In the genomic region with DNA sequence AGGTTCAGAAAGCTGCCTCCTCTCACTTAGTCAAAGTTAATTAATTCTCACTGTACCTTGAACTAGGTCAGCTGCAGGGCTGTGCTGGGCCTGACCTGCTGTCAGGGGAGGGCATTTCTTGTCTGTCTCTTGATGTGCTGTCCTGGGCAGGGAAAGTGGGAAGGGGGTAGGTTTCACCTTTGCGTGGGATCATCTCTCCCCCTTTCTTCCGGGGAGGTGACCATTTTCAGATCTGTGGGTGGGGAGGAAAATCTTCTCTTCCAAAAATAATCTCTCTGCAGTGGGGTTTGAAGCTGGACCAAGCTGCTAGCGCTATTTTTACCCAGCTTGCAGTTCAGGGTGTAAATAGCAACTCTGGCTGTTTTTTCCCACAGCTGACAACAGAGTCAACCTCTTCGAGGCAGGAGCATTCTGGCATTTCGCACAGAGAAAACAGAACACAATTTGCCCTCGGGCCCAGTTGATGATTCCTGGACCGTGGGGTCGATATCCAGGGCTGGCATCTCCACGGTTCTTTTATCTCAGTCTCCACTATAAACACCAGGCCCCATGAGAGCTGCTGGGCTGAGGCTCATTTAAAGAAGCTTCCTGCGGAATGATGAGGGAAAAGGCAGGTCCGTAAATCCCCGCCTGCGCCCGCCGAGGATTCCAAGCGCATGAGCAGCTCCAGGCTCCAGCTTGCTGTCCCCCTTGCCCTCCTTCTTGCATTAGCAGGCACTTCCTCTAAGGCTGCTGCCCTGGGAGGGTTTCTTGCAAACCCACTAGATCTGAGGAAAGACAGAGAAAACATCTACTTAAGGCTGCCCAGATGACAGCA, we compare ENCODE assay signal across 12 cellular contexts.
A peak's percentile ranks its signal among the peaks of the same experiment; 100 is the strongest.
DNase-seq lines count a peak whose midpoint lies in the region; ATAC-seq lines count a peak whose summit lies in the region.
"Had no signal": no experiment of that assay in that cellular context is flagged by ENCODE, and none has a peak within 500 bp of the region (broad histone marks: within the 10 kb centered on the region; RNA-seq: fewer than 3 reads in every experiment).

No MANE protein-coding gene starts in this region.

- no peaks in the 10 kb centered on the region for H4K20me1 ChIP-seq in BLaER1

- peaks cover 0 to 4% (median 0%) of the 10 kb centered on the region in 3 donors for H3K4me1 Mint-ChIP-seq in CD8-positive, alpha-beta memory T cell
- H3K4me1 Mint-ChIP-seq in stimulated activated memory B cell treated with anti-CD40 and anti-IgM and Interleukin-4, amounts not matched to agents 10 μg/mL and 1 μg/mL and 100 μg/mL, for 72 hours: no peaks in the 10 kb centered on the region
- H3K4me1 Mint-ChIP-seq: naive B cell; stimulated activated naive B cell treated with anti-CD40 and anti-IgM and Interleukin-4, amounts not matched to agents 10 μg/mL and 1 μg/mL and 100 μg/mL, for 72 hours had no signal

- no peak overlapping the region for H3K27ac Mint-ChIP-seq in CD8-positive, alpha-beta memory T cell
- no peak overlapping the region for H3K27ac Mint-ChIP-seq in stimulated activated memory B cell treated with anti-CD40 and anti-IgM and Interleukin-4, amounts not matched to agents 10 μg/mL and 1 μg/mL and 100 μg/mL, for 72 hours
- H3K27ac Mint-ChIP-seq: CD4-positive, alpha-beta T cell; stimulated activated naive B cell treated with anti-CD40 and anti-IgM and Interleukin-4, amounts not matched to agents 10 μg/mL and 1 μg/mL and 100 μg/mL, for 72 hours had no signal

- H3K4me1 ChIP-seq in BLaER1: peaks cover 38% of the 10 kb centered on the region
- no peaks in the 10 kb centered on the region for H3K4me1 ChIP-seq in CD8-positive, alpha-beta memory T cell (ENCODE audit: insufficient read depth, low read length)

- no peaks in the 10 kb centered on the region for H3K9me3 ChIP-seq in BLaER1
- no peaks in the 10 kb centered on the region for H3K9me3 ChIP-seq in CD8-positive, alpha-beta memory T cell (ENCODE audit: low read length)

- peak; percentile 86 for DNase-seq in amniotic epithelial cell (ENCODE audit: low read depth)
- DNase-seq in left cardiac atrium: peak; percentile 54
- peak; percentile 26 for DNase-seq in pons (ENCODE audit: low spot score)
- DNase-seq in CD8-positive, alpha-beta memory T cell: no peak
- DNase-seq in H4 (ENCODE audit: low spot score): no peak
- DNase-seq: CD4-positive, alpha-beta T cell; naive B cell; NCI-H446 treated with DMSO at 0.1 percent for 48 hours; stimulated activated naive B cell treated with anti-CD40 and anti-IgM and Interleukin-4, amounts not matched to agents 10 μg/mL and 1 μg/mL and 100 μg/mL, for 72 hours had no signal

- no peaks in the 10 kb centered on the region for H3K27me3 ChIP-seq in BLaER1
- H3K27me3 ChIP-seq in CD8-positive, alpha-beta memory T cell (ENCODE audit: insufficient read depth, low read length, poor library complexity, severe bottlenecking): no peaks in the 10 kb centered on the region

- no peaks in the 10 kb centered on the region for H3K36me3 ChIP-seq in BLaER1
- no peaks in the 10 kb centered on the region for H3K36me3 ChIP-seq in CD8-positive, alpha-beta memory T cell (ENCODE audit: insufficient read depth, low read length)

- H3K27ac ChIP-seq in BLaER1: peak overlapping the region; percentile 63
- H3K27ac ChIP-seq in CD8-positive, alpha-beta memory T cell (ENCODE audit: low read depth, low read length): no peak overlapping the region

- no peaks in the 10 kb centered on the region for H3K9me3 Mint-ChIP-seq in CD8-positive, alpha-beta memory T cell
- H3K9me3 Mint-ChIP-seq in stimulated activated memory B cell treated with anti-CD40 and anti-IgM and Interleukin-4, amounts not matched to agents 10 μg/mL and 1 μg/mL and 100 μg/mL, for 72 hours: no peaks in the 10 kb centered on the region
- H3K9me3 Mint-ChIP-seq: CD4-positive, alpha-beta T cell; naive B cell; stimulated activated naive B cell treated with anti-CD40 and anti-IgM and Interleukin-4, amounts not matched to agents 10 μg/mL and 1 μg/mL and 100 μg/mL, for 72 hours had no signal

- intact Hi-C loops in left cardiac atrium (cut with DNase I): loop anchor here in 1 of 2 donors (5.0 kb wide), 1 partner anchor 53 kb away; no protein-coding TSS in a partner anchor

- no peak overlapping the region for H3K4me3 Mint-ChIP-seq in CD8-positive, alpha-beta memory T cell
- H3K4me3 Mint-ChIP-seq in stimulated activated memory B cell treated with anti-CD40 and anti-IgM and Interleukin-4, amounts not matched to agents 10 μg/mL and 1 μg/mL and 100 μg/mL, for 72 hours: no peak overlapping the region
- H3K4me3 Mint-ChIP-seq: CD4-positive, alpha-beta T cell; naive B cell; stimulated activated naive B cell treated with anti-CD40 and anti-IgM and Interleukin-4, amounts not matched to agents 10 μg/mL and 1 μg/mL and 100 μg/mL, for 72 hours had no signal

- peak overlapping the region; percentile 79 for H3K4me2 ChIP-seq in BLaER1

- CTCF ChIA-PET in CD8-positive, alpha-beta memory T cell (lab: Charles Lee): interaction anchor here (2.4 to 2.9 kb wide), 2 partner anchors 95 to 96 kb away, joined by 11 to 12 read pairs; no protein-coding TSS in a partner anchor

- H3K9ac ChIP-seq in BLaER1: peak overlapping the region; percentile 39; the same call in 1 of the 2 replicates

- peaks cover 0 to 3% of the 10 kb centered on the region in 2 donors for H3K27me3 Mint-ChIP-seq in CD8-positive, alpha-beta memory T cell
- H3K27me3 Mint-ChIP-seq in stimulated activated memory B cell treated with anti-CD40 and anti-IgM and Interleukin-4, amounts not matched to agents 10 μg/mL and 1 μg/mL and 100 μg/mL, for 72 hours: no peaks in the 10 kb centered on the region
- H3K27me3 Mint-ChIP-seq: CD4-positive, alpha-beta T cell; naive B cell; stimulated activated naive B cell treated with anti-CD40 and anti-IgM and Interleukin-4, amounts not matched to agents 10 μg/mL and 1 μg/mL and 100 μg/mL, for 72 hours had no signal

- no peaks in the 10 kb centered on the region for H3K36me3 Mint-ChIP-seq in CD8-positive, alpha-beta memory T cell
- no peaks in the 10 kb centered on the region for H3K36me3 Mint-ChIP-seq in stimulated activated memory B cell treated with anti-CD40 and anti-IgM and Interleukin-4, amounts not matched to agents 10 μg/mL and 1 μg/mL and 100 μg/mL, for 72 hours
- H3K36me3 Mint-ChIP-seq: naive B cell; stimulated activated naive B cell treated with anti-CD40 and anti-IgM and Interleukin-4, amounts not matched to agents 10 μg/mL and 1 μg/mL and 100 μg/mL, for 72 hours had no signal

- POLR2A ChIA-PET in CD8-positive, alpha-beta memory T cell (lab: Charles Lee): interaction anchor here (0.6 kb wide), 1 partner anchor 967 kb away, joined by 3 read pairs; no protein-coding TSS in a partner anchor

- ATAC-seq in left cardiac atrium (peak; percentile 31 to 64), HG02938 (IDR thresholded peaks at IDR 0.05; ENCODE audit: unreplicated experiment) (no peak)
- ATAC-seq in stimulated activated memory B cell treated with anti-CD40 and anti-IgM and Interleukin-4, amounts not matched to agents 10 μg/mL and 1 μg/mL and 100 μg/mL, for 72 hours: no peak
- ATAC-seq: stimulated activated naive B cell treated with anti-CD40 and anti-IgM and Interleukin-4, amounts not matched to agents 10 μg/mL and 1 μg/mL and 100 μg/mL, for 72 hours had no signal

- H3K4me3 ChIP-seq in BLaER1: no peak overlapping the region
- H3K4me3 ChIP-seq in CD8-positive, alpha-beta memory T cell (ENCODE audit: low read length): no peak overlapping the region

Comparison
In these comparisons a context has a peak if more than half of its experiments do, and no peak if none do; other contexts are left out.
1. DNase-seq: peak in amniotic epithelial cell (single experiment), left cardiac atrium (single experiment) and pons (single experiment); none in CD8-positive, alpha-beta memory T cell (0 of 5) and H4 (single experiment).
2. ATAC-seq: peak in left cardiac atrium (2 of 2); none in stimulated activated memory B cell treated with anti-CD40 and anti-IgM and Interleukin-4, amounts not matched to agents 10 μg/mL and 1 μg/mL and 100 μg/mL, for 72 hours (single experiment) and HG02938 (single experiment).